In genomic region chr15:86725628-86726027, GRCh38 we compare ENCODE assay signal across 21 cellular contexts.
"Had no signal": no experiment of that assay in that cellular context is flagged by ENCODE, and none has a peak within 500 bp of the region (broad histone marks: within the 10 kb centered on the region; RNA-seq: fewer than 3 reads in every experiment).

No MANE protein-coding gene starts in this region.

- H3K4me3 ChIP-seq: colonic mucosa, esophagus muscularis mucosa, gastrocnemius medialis, heart right ventricle, left lung, lower lobe of right lung, mucosa of descending colon had no signal

- H3K4me1 Mint-ChIP-seq: mesothelial cell of epicardium, naive B cell had no signal

- H3K27ac ChIP-seq: colonic mucosa, esophagus muscularis mucosa, gastrocnemius medialis, heart right ventricle, left lung, lower lobe of right lung had no signal

- H3K4me3 Mint-ChIP-seq: dendritic cell treated with granulocyte-macrophage colony-stimulating factor and Interleukin-4, amounts not matched to agents 40 ng/mL and 50 ng/mL, for 4 days; effector memory CD8-positive, alpha-beta T cell; endodermal cell; mesothelial cell of epicardium; naive B cell had no signal

- H3K9me3 ChIP-seq: colonic mucosa, esophagus muscularis mucosa, gastrocnemius medialis, left lung, lower lobe of right lung, mucosa of descending colon had no signal

- DNase-seq: colonic mucosa; cortex of kidney; effector CD8-positive, alpha-beta T cell; effector memory CD8-positive, alpha-beta T cell; endodermal cell; foreskin melanocyte; gastrocnemius medialis; glutamatergic neuron; head of caudate nucleus; heart right ventricle; hippocampal formation; left cardiac atrium; left lung; left ventricle myocardium superior; lower lobe of right lung; mesenchymal stem cell; mucosa of descending colon; naive B cell had no signal

- H3K27me3 Mint-ChIP-seq: dendritic cell treated with granulocyte-macrophage colony-stimulating factor and Interleukin-4, amounts not matched to agents 40 ng/mL and 50 ng/mL, for 4 days; effector memory CD8-positive, alpha-beta T cell; naive B cell had no signal

- H3K27me3 ChIP-seq: colonic mucosa, esophagus muscularis mucosa, gastrocnemius medialis, heart right ventricle, left lung had no signal

- H3K4me1 ChIP-seq: colonic mucosa, esophagus muscularis mucosa, gastrocnemius medialis, heart right ventricle, left lung, lower lobe of right lung had no signal

- H3K27ac Mint-ChIP-seq: dendritic cell treated with granulocyte-macrophage colony-stimulating factor and Interleukin-4, amounts not matched to agents 40 ng/mL and 50 ng/mL, for 4 days; effector memory CD8-positive, alpha-beta T cell; endodermal cell; mesothelial cell of epicardium; naive B cell had no signal

- H3K36me3 Mint-ChIP-seq: mesothelial cell of epicardium, naive B cell had no signal

- H3K36me3 ChIP-seq: colonic mucosa, esophagus muscularis mucosa, gastrocnemius medialis, heart right ventricle, left lung, lower lobe of right lung had no signal

- ATAC-seq: effector memory CD8-positive, alpha-beta T cell; gastrocnemius medialis; heart right ventricle; left cardiac atrium; left lung; left ventricle myocardium superior; lower lobe of right lung; mucosa of descending colon had no signal
